ENCODE assay signal across 1 cellular context in genomic region chr6:4105980-4106536, GRCh38.
TF ChIP-seq lines count a peak whose summit lies in the region.

No MANE protein-coding gene starts in this region.

TF ChIP-seq in HepG2, 621 proteins besides CTCF, POLR2A, EP300 and RAD21 (continues in another document):
- TF ChIP-seq SOX5 (CRISPR knock-in tag; IDR thresholded peaks at IDR 0.05; ENCODE audit: borderline replicate concordance) (peak; percentile 52; the same call in 1 of the 2 replicates), HNF4A (CRISPR knock-in tag; IDR thresholded peaks at IDR 0.05) (peak; percentile 51; the same call in 1 of the 2 replicates), MTERF4 (CRISPR knock-in tag; IDR thresholded peaks at IDR 0.05) (no peak), ZNF773 (CRISPR knock-in tag; IDR thresholded peaks at IDR 0.05; ENCODE audit: borderline replicate concordance) (no peak), ELF3 (CRISPR knock-in tag; IDR thresholded peaks at IDR 0.05) (0 out of 2 replicates have a peak, but pooled peaks have one; percentile 18), SOX6 (IDR thresholded peaks at IDR 0.05) (no peak), SOX6 (CRISPR knock-in tag; IDR thresholded peaks at IDR 0.05) (peak; percentile 22; the same call in 1 of the 2 replicates), SOX13 (IDR thresholded peaks at IDR 0.05) (no peak), SOX13 (CRISPR knock-in tag; conservative IDR thresholded peaks at IDR 0.05 in 1 of 2, IDR thresholded peaks at IDR 0.05 in 1 of 2) (peak in 1 of 2 experiments; percentile 76; a peak in 2 of 4 replicates), KAT7 (CRISPR knock-in tag; IDR thresholded peaks at IDR 0.05; ENCODE audit: borderline replicate concordance) (0 out of 2 replicates have a peak, but pooled peaks have one; percentile 20), SMAD1 (CRISPR knock-in tag; IDR thresholded peaks at IDR 0.05; ENCODE audit: borderline replicate concordance, low read depth) (no peak), HOXD1 (CRISPR knock-in tag; IDR thresholded peaks at IDR 0.05) (no peak), ZNF331 (CRISPR knock-in tag; IDR thresholded peaks at IDR 0.05) (0 out of 2 replicates have a peak, but pooled peaks have one; percentile 13), EZH2 (conservative IDR thresholded peaks at IDR 0.05; ENCODE audit: low read depth, low read length) (no peak), HNF4G (IDR thresholded peaks at IDR 0.05; ENCODE audit: borderline replicate concordance, low read depth, low read length) (peak; percentile 31; the same call in 1 of the 2 replicates), HNF4G (CRISPR knock-in tag; IDR thresholded peaks at IDR 0.05; ENCODE audit: borderline replicate concordance, low read depth) (no peak), NFIB (CRISPR knock-in tag; IDR thresholded peaks at IDR 0.05; ENCODE audit: borderline replicate concordance) (no peak), RARA (CRISPR knock-in tag; IDR thresholded peaks at IDR 0.05) (no peak), AKAP8 (CRISPR knock-in tag; IDR thresholded peaks at IDR 0.05) (no peak), GTF2F1 (IDR thresholded peaks at IDR 0.05; ENCODE audit: low read length) (no peak), MTF1 (CRISPR knock-in tag; IDR thresholded peaks at IDR 0.05) (no peak), ZNF615 (CRISPR knock-in tag; IDR thresholded peaks at IDR 0.05; ENCODE audit: borderline replicate concordance) (no peak), ZSCAN20 (CRISPR knock-in tag; IDR thresholded peaks at IDR 0.05; ENCODE audit: borderline replicate concordance) (no peak), NCOA1 (CRISPR knock-in tag; IDR thresholded peaks at IDR 0.05) (no peak), ARID5B (CRISPR knock-in tag; IDR thresholded peaks at IDR 0.05) (peak; percentile 57), CREBL2 (CRISPR knock-in tag; IDR thresholded peaks at IDR 0.05; ENCODE audit: borderline replicate concordance) (no peak), PHF21A (CRISPR knock-in tag; IDR thresholded peaks at IDR 0.05) (no peak), ZBTB7A (CRISPR knock-in tag; IDR thresholded peaks at IDR 0.05) (no peak), ARNTL (CRISPR knock-in tag; IDR thresholded peaks at IDR 0.05) (no peak), ZNF605 (CRISPR knock-in tag; IDR thresholded peaks at IDR 0.05) (no peak), RCOR2 (CRISPR knock-in tag; IDR thresholded peaks at IDR 0.05) (peak; percentile 30; the same call in 1 of the 2 replicates), HOXA7 (CRISPR knock-in tag; IDR thresholded peaks at IDR 0.05) (no peak), MTA1 (CRISPR knock-in tag; IDR thresholded peaks at IDR 0.05; ENCODE audit: borderline replicate concordance) (no peak), SAP130 (CRISPR knock-in tag; IDR thresholded peaks at IDR 0.05; ENCODE audit: low read depth) (peak; percentile 28; the same call in 1 of the 2 replicates), ZNF687 (CRISPR knock-in tag; IDR thresholded peaks at IDR 0.05) (no peak), RBM39 (IDR thresholded peaks at IDR 0.05; ENCODE audit: low read depth, low read length, poor library complexity, severe bottlenecking) (no peak), FOXM1 (CRISPR knock-in tag; IDR thresholded peaks at IDR 0.05) (no peak), RBAK (CRISPR knock-in tag; IDR thresholded peaks at IDR 0.05) (no peak)
- TF ChIP-seq, protein P1, sequence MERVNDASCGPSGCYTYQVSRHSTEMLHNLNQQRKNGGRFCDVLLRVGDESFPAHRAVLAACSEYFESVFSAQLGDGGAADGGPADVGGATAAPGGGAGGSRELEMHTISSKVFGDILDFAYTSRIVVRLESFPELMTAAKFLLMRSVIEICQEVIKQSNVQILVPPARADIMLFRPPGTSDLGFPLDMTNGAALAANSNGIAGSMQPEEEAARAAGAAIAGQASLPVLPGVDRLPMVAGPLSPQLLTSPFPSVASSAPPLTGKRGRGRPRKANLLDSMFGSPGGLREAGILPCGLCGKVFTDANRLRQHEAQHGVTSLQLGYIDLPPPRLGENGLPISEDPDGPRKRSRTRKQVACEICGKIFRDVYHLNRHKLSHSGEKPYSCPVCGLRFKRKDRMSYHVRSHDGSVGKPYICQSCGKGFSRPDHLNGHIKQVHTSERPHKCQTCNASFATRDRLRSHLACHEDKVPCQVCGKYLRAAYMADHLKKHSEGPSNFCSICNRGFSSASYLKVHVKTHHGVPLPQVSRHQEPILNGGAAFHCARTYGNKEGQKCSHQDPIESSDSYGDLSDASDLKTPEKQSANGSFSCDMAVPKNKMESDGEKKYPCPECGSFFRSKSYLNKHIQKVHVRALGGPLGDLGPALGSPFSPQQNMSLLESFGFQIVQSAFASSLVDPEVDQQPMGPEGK (CRISPR knock-in tag; IDR thresholded peaks at IDR 0.05) = peak; percentile 19; the same call in 1 of the 2 replicates
- TF ChIP-seq, protein P2, sequence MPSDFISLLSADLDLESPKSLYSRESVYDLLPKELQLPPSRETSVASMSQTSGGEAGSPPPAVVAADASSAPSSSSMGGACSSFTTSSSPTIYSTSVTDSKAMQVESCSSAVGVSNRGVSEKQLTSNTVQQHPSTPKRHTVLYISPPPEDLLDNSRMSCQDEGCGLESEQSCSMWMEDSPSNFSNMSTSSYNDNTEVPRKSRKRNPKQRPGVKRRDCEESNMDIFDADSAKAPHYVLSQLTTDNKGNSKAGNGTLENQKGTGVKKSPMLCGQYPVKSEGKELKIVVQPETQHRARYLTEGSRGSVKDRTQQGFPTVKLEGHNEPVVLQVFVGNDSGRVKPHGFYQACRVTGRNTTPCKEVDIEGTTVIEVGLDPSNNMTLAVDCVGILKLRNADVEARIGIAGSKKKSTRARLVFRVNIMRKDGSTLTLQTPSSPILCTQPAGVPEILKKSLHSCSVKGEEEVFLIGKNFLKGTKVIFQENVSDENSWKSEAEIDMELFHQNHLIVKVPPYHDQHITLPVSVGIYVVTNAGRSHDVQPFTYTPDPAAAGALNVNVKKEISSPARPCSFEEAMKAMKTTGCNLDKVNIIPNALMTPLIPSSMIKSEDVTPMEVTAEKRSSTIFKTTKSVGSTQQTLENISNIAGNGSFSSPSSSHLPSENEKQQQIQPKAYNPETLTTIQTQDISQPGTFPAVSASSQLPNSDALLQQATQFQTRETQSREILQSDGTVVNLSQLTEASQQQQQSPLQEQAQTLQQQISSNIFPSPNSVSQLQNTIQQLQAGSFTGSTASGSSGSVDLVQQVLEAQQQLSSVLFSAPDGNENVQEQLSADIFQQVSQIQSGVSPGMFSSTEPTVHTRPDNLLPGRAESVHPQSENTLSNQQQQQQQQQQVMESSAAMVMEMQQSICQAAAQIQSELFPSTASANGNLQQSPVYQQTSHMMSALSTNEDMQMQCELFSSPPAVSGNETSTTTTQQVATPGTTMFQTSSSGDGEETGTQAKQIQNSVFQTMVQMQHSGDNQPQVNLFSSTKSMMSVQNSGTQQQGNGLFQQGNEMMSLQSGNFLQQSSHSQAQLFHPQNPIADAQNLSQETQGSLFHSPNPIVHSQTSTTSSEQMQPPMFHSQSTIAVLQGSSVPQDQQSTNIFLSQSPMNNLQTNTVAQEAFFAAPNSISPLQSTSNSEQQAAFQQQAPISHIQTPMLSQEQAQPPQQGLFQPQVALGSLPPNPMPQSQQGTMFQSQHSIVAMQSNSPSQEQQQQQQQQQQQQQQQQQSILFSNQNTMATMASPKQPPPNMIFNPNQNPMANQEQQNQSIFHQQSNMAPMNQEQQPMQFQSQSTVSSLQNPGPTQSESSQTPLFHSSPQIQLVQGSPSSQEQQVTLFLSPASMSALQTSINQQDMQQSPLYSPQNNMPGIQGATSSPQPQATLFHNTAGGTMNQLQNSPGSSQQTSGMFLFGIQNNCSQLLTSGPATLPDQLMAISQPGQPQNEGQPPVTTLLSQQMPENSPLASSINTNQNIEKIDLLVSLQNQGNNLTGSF (CRISPR knock-in tag; IDR thresholded peaks at IDR 0.05) = no peak
- TF ChIP-seq, protein P3, sequence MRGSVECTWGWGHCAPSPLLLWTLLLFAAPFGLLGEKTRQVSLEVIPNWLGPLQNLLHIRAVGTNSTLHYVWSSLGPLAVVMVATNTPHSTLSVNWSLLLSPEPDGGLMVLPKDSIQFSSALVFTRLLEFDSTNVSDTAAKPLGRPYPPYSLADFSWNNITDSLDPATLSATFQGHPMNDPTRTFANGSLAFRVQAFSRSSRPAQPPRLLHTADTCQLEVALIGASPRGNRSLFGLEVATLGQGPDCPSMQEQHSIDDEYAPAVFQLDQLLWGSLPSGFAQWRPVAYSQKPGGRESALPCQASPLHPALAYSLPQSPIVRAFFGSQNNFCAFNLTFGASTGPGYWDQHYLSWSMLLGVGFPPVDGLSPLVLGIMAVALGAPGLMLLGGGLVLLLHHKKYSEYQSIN (CRISPR knock-in tag; IDR thresholded peaks at IDR 0.05; ENCODE audit: borderline replicate concordance) = no peak
- TF ChIP-seq, protein P4, sequence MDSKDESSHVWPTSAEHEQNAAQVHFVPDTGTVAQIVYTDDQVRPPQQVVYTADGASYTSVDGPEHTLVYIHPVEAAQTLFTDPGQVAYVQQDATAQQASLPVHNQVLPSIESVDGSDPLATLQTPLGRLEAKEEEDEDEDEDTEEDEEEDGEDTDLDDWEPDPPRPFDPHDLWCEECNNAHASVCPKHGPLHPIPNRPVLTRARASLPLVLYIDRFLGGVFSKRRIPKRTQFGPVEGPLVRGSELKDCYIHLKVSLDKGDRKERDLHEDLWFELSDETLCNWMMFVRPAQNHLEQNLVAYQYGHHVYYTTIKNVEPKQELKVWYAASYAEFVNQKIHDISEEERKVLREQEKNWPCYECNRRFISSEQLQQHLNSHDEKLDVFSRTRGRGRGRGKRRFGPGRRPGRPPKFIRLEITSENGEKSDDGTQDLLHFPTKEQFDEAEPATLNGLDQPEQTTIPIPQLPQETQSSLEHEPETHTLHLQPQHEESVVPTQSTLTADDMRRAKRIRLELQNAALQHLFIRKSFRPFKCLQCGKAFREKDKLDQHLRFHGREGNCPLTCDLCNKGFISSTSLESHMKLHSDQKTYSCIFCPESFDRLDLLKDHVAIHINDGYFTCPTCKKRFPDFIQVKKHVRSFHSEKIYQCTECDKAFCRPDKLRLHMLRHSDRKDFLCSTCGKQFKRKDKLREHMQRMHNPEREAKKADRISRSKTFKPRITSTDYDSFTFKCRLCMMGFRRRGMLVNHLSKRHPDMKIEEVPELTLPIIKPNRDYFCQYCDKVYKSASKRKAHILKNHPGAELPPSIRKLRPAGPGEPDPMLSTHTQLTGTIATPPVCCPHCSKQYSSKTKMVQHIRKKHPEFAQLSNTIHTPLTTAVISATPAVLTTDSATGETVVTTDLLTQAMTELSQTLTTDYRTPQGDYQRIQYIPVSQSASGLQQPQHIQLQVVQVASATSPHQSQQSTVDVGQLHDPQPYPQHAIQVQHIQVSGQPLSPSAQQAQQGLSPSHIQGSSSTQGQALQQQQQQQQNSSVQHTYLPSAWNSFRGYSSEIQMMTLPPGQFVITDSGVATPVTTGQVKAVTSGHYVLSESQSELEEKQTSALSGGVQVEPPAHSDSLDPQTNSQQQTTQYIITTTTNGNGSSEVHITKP (CRISPR knock-in tag; IDR thresholded peaks at IDR 0.05; ENCODE audit: low read depth) = no peak
